In the genomic region with DNA sequence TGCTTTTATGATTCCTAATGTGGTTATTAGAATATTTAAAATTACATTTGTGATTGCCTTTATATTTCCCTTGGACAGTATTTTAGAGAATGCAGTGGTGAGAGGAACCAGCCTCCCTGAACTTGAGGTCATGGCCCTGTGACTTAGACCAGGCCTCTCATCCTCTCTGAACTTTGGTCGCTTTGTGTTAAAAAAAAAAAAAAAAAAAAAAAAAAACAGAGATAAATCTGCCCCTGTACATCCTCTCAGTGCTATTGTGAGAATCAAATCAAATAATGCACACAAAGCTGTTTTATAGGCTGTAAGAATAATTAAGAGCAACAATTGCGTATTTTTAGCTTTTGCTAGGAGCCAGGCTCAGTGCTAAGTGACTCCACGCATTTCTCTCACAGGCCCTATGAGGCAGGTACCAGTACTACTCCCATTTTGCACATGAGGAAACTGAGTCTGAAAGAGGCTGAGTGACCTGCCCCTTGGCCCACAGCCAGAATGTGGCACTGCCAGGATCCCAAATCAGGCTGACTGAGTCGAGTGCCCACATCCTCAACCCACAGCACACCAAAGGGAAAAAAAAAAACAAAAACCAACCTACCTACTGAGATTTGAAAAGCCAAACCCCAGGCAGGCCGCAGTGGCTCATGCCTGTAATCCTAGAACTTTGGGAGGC, we compare ENCODE assay signal across 33 cellular contexts.
"Had no signal": no experiment of that assay in that cellular context is flagged by ENCODE, and none has a peak within 500 bp of the region (broad histone marks: within the 10 kb centered on the region; RNA-seq: fewer than 3 reads in every experiment).

No MANE protein-coding gene starts in this region.

- H3K4me3 Mint-ChIP-seq: memory B cell; naive thymus-derived CD4-positive, alpha-beta T cell; nephron; stimulated activated effector memory CD8-positive, alpha-beta T cell treated with anti-CD3 and anti-CD28 coated beads, Interleukin-12 subunit alpha, Interleukin-12 subunit beta, amount 100 ng/mL, for 72 hours had no signal

- H3K36me3 Mint-ChIP-seq: stimulated activated effector memory CD8-positive, alpha-beta T cell treated with anti-CD3 and anti-CD28 coated beads, Interleukin-12 subunit alpha, Interleukin-12 subunit beta, amount 100 ng/mL, for 72 hours had no signal

- ATAC-seq: heart right ventricle; left colon; left ventricle myocardium superior; naive thymus-derived CD4-positive, alpha-beta T cell; psoas muscle; right cardiac atrium; stimulated activated effector memory CD8-positive, alpha-beta T cell treated with anti-CD3 and anti-CD28 coated beads, Interleukin-12 subunit alpha, Interleukin-12 subunit beta, amount 100 ng/mL, for 72 hours; stimulated activated naive CD8-positive, alpha-beta T cell treated with anti-CD3 and anti-CD28 coated beads, Interleukin-15, Interleukin-2, amounts not matched to agents 100 U/mL and 50 U/mL, for 24 hours had no signal

- H3K27ac Mint-ChIP-seq: memory B cell; nephron; stimulated activated effector memory CD8-positive, alpha-beta T cell treated with anti-CD3 and anti-CD28 coated beads, Interleukin-12 subunit alpha, Interleukin-12 subunit beta, amount 100 ng/mL, for 72 hours had no signal

- H3K36me3 ChIP-seq: esophagus squamous epithelium, heart right ventricle, tibial artery, upper lobe of left lung, uterus had no signal

- H3K4me1 ChIP-seq: uterus had no signal

- FAIRE-seq: endometrium, islet of Langerhans had no signal

- DNase-seq: dermis blood vessel endothelial cell; effector memory CD4-positive, alpha-beta T cell; erythroblast; esophagus squamous epithelium; foreskin melanocyte; glutamatergic neuron; heart right ventricle; hippocampal formation; kidney glomerular epithelial cell; left colon; left ventricle myocardium superior; midbrain; naive thymus-derived CD4-positive, alpha-beta T cell; nucleus accumbens; psoas muscle; right cardiac atrium; stimulated activated CD4-positive, alpha-beta T cell treated with anti-CD3 and anti-CD28 coated beads, Interleukin-12 subunit alpha, Interleukin-12 subunit beta, amount 100 ng/mL, for 4 hours; stimulated activated CD4-positive, alpha-beta T cell treated with anti-CD3 and anti-CD28 coated beads, Interleukin-1b, Interleukin-23, amount 100 ng/mL, for 48 hours; stimulated activated CD4-positive, alpha-beta T cell treated with anti-CD3 and anti-CD28 coated beads, Interleukin-4, amount 100 ng/mL, for 1 hour; stimulated activated naive CD8-positive, alpha-beta T cell treated with anti-CD3 and anti-CD28 coated beads, Interleukin-15, Interleukin-2, amounts not matched to agents 100 U/mL and 50 U/mL, for 24 hours; substantia nigra; testis; tibial artery; upper lobe of left lung; uterus had no signal

- H3K4me3 ChIP-seq: coronary artery, esophagus squamous epithelium, heart right ventricle, lung, psoas muscle, skin epidermis, testis, tibial artery, upper lobe of left lung, uterus had no signal

- H3K27me3 ChIP-seq: testis, upper lobe of left lung, uterus had no signal

- H3K9me3 ChIP-seq: psoas muscle, testis, tibial artery, upper lobe of left lung, uterus had no signal

- H3K27ac ChIP-seq: coronary artery, esophagus squamous epithelium, heart right ventricle, psoas muscle, skin epidermis, testis, tibial artery, upper lobe of left lung, uterus had no signal
